In genomic region chr4:55866973-55867574, GRCh38 we compare ENCODE assay signal across 8 cellular contexts. TPM values are rescaled to one million over a fixed set of nuclear protein-coding genes. Genes with fewer than 3 reads are reported as not detected.
DNase-seq lines count a peak whose midpoint lies in the region; ATAC-seq and TF ChIP-seq lines count a peak whose summit lies in the region.

No MANE protein-coding gene starts in this region.

- H3K9me3 ChIP-seq in GM23248 (ENCODE audit: low read depth) (no peaks in the 10 kb centered on the region), OCI-LY1 (ENCODE audit: low read length) (no peaks in the 10 kb centered on the region), transverse colon (no peaks in the 10 kb centered on the region)

- intact Hi-C loops in transverse colon (cut with DNase I; ENCODE audit: low total_unique reads) = no loop called here

- H4K20me1 ChIP-seq in GM23248 (ENCODE audit: insufficient read depth) (no peaks in the 10 kb centered on the region), OCI-LY1 (ENCODE audit: insufficient read depth, low read length) (no peaks in the 10 kb centered on the region)

- H3K4me3 Mint-ChIP-seq in central memory CD8-positive, alpha-beta T cell = no peak overlapping the region

- WGBS in GM23248 (ENCODE audit: low coverage in 1 of 2, low lambda C conversion rate in 2 of 2, missing lambda C conversion rate in 2 of 2), 2 experiments = 6 to 7% methylated on average over 4 of the region's 4 CpGs
- 11 to 22% methylated on average over 4 of the region's 4 CpGs for WGBS in transverse colon (ENCODE audit: low coverage in 1 of 2), 2 donors

- H3K4me3 ChIP-seq in GM23248 (peak overlapping the region; percentile 55), OCI-LY1 (ENCODE audit: low read depth, low read length, poor library complexity, severe bottlenecking) (no peak overlapping the region), transverse colon (no peak overlapping the region)

- in situ Hi-C loops in GM23248 (cut with MboI) (loop anchor here (25.0 kb wide), 1 partner anchor 430 kb away; no protein-coding TSS in a partner anchor), transverse colon (cut with MboI; ENCODE audit: low pct_ligation_motif_present in 1 of 4, low pct_unique_long_range_greater_than_20kb in 1 of 4, low sequenced_read_pairs in 3 of 4) (loop anchor here in 3 of 4 donors (25.0 kb wide), 2 partner anchors 505 to 530 kb away; partner anchors contain the start of gene SRD5A3 (in 2 of the 3))

- H2AFZ ChIP-seq in GM23248 (0 out of 2 replicates have a peak overlapping the region, but pooled peaks have one; percentile 17), OCI-LY1 (ENCODE audit: low read length) (no peak overlapping the region)

- H3K27ac ChIP-seq in 22Rv1 (no peak overlapping the region), GM23248 (peak overlapping the region; percentile 84), OCI-LY1 (ENCODE audit: low read depth, low read length, poor library complexity, severe bottlenecking) (no peak overlapping the region), transverse colon (peak overlapping the region; percentile 19 to 64 (median 56))

- H3K27me3 ChIP-seq in GM23248 (replicated peaks; ENCODE audit: insufficient read depth) = no peaks in the 10 kb centered on the region
- no peaks in the 10 kb centered on the region for H3K27me3 ChIP-seq in OCI-LY1 (ENCODE audit: insufficient read depth, low read length)
- no peaks in the 10 kb centered on the region for H3K27me3 ChIP-seq in transverse colon

- H3K9ac ChIP-seq in GM23248 (peak overlapping the region; percentile 22; the same call in 1 of the 2 replicates), OCI-LY1 (ENCODE audit: low read length) (no peak overlapping the region)

- peaks cover 12% of the 10 kb centered on the region for H3K4me1 Mint-ChIP-seq in central memory CD8-positive, alpha-beta T cell

- peak overlapping the region; percentile 76 for H3K4me2 ChIP-seq in GM23248 (ENCODE audit: unreplicated experiment)
- no peak overlapping the region for H3K4me2 ChIP-seq in OCI-LY1 (ENCODE audit: low read length)

- H3K4me1 ChIP-seq in GM23248 (ENCODE audit: insufficient read depth) (peaks cover 32% of the 10 kb centered on the region), OCI-LY1 (ENCODE audit: insufficient read depth, low read length, severe bottlenecking) (no peaks in the 10 kb centered on the region), transverse colon (peaks cover 0 to 20% (median 0%) of the 10 kb centered on the region in 4 donors)

- no peak for TF ChIP-seq POLR2A in transverse colon (IDR thresholded peaks at IDR 0.05)

- H3F3A ChIP-seq in GM23248 (ENCODE audit: insufficient read depth) (peaks cover 30% of the 10 kb centered on the region), OCI-LY1 (ENCODE audit: insufficient read depth, low read length) (no peaks in the 10 kb centered on the region)

- TF ChIP-seq EP300 in transverse colon (IDR thresholded peaks at IDR 0.05; ENCODE audit: low read depth) = no peak

- TF ChIP-seq CTCF in 22Rv1 (IDR thresholded peaks at IDR 0.05) (peak; percentile 95), OCI-LY1 (IDR thresholded peaks at IDR 0.05; ENCODE audit: low read length) (peak; percentile 72), transverse colon (IDR thresholded peaks at IDR 0.05) (peak; percentile 73 to 89 (median 80))

- H3K9me3 Mint-ChIP-seq in central memory CD8-positive, alpha-beta T cell = no peaks in the 10 kb centered on the region

- H3K27me3 Mint-ChIP-seq in central memory CD8-positive, alpha-beta T cell = no peaks in the 10 kb centered on the region

- H3K36me3 Mint-ChIP-seq in central memory CD8-positive, alpha-beta T cell (ENCODE audit: insufficient read depth) = peaks cover 54% of the 10 kb centered on the region

- peak; percentile 36 for DNase-seq in ELF-1 (ENCODE audit: low read depth, low spot score)
- peak; percentile 80 for DNase-seq in GM23248
- peak; percentile 60 for DNase-seq in KG1 (lab: John Stamatoyannopoulos, UW)
- no peak for DNase-seq in central memory CD8-positive, alpha-beta T cell (ENCODE audit: low spot score in 2 of 2)
- no peak for DNase-seq in left lobe of liver (ENCODE audit: low spot score)
- no peak for DNase-seq in transverse colon

- ATAC-seq in central memory CD8-positive, alpha-beta T cell (replicated peaks; ENCODE audit: extremely low read depth, poor library complexity, severe bottlenecking) = peak; percentile 79
- ATAC-seq in left lobe of liver = peak; percentile 92

- H3K79me2 ChIP-seq in GM23248 (ENCODE audit: insufficient read depth) (peaks cover 33% of the 10 kb centered on the region), OCI-LY1 (ENCODE audit: insufficient read depth, low read length) (no peaks in the 10 kb centered on the region)

- H3K36me3 ChIP-seq in GM23248 (ENCODE audit: low read depth) (peaks cover 33% of the 10 kb centered on the region), OCI-LY1 (ENCODE audit: insufficient read depth, low read length) (peaks cover 53% of the 10 kb centered on the region), transverse colon (peaks cover 0 to 54% (median 20%) of the 10 kb centered on the region in 4 donors)

- H3K27ac Mint-ChIP-seq in central memory CD8-positive, alpha-beta T cell (ENCODE audit: low read depth) = peak overlapping the region; percentile 69

- H3K9me2 ChIP-seq in GM23248 (ENCODE audit: insufficient read depth) (no peaks in the 10 kb centered on the region), OCI-LY1 (ENCODE audit: low read depth, low read length) (no peaks in the 10 kb centered on the region)

RNA-seq across cellular contexts. Expression of gene EXOC1, which starts 13.6 kb away (rescaled TPM):
- 44.7 and 46.9 TPM in 2 replicates for total RNA-seq in GM23248 (2014; rRNA removed; shearing (Covaris generic))
- polyA plus RNA-seq in GM23248 (2016; fragmentation: Nextera tagmentation; extraction: Ambion mirVana) = 33.2 and 35.5 TPM in 2 replicates
- total RNA-seq in left lobe of liver = 6.3 TPM
- total RNA-seq in transverse colon = 10 to 100 TPM; 26.2 to 60.8 (median 43.1) TPM

RNA-seq across cellular contexts. Expression of gene EXOC1L, which starts 47.5 kb away (rescaled TPM):
- not detected in 2 replicates for total RNA-seq in GM23248 (2014; rRNA removed; shearing (Covaris generic))
- not detected in 2 replicates for polyA plus RNA-seq in GM23248 (2016; fragmentation: Nextera tagmentation; extraction: Ambion mirVana)
- total RNA-seq in left lobe of liver = not detected
- total RNA-seq in transverse colon = not detected

Comparison
In these comparisons a context has a peak if more than half of its experiments do, and no peak if none do; other contexts are left out.
1. H3K27ac ChIP-seq: peak in GM23248 (single experiment) and transverse colon (4 of 4); none in 22Rv1 (single experiment) and OCI-LY1 (single experiment).
2. DNase-seq: peak in ELF-1 (single experiment), GM23248 (single experiment) and KG1 (single experiment); none in central memory CD8-positive, alpha-beta T cell (0 of 2), left lobe of liver (single experiment) and transverse colon (single experiment).
3. Peak in every context shown above with its lines, with median percentiles within 50 percentile points of each other: CTCF ChIP-seq.